ENCODE assay signal across 31 cellular contexts in genomic region chr6:4762294-4762693, GRCh38.
"Had no signal": no experiment of that assay in that cellular context is flagged by ENCODE, and none has a peak within 500 bp of the region (broad histone marks: within the 10 kb centered on the region; RNA-seq: fewer than 3 reads in every experiment).

No MANE protein-coding gene starts in this region.

- H3K27me3 ChIP-seq: ascending aorta, cardiac muscle cell had no signal

- H3K36me3 ChIP-seq: ascending aorta, cardiac muscle cell had no signal

- H3K4me3 ChIP-seq: ascending aorta, cardiac muscle cell had no signal

- H3K27ac ChIP-seq: ascending aorta, cardiac muscle cell, VCaP had no signal

- FAIRE-seq: bronchial epithelial cell, TTC549 had no signal

- H3K4me1 ChIP-seq: ascending aorta had no signal

- DNase-seq: activated B cell treated with CpG ODN at 0.5 μM for 24 hours; activated CD4-positive, alpha-beta memory T cell treated with anti-CD3 and anti-CD28 coated beads for 36 hours; activated CD4-positive, alpha-beta T cell treated with anti-CD3 and anti-CD28 coated beads for 4 hours; activated CD4-positive, alpha-beta T cell treated with anti-CD3 and anti-CD28 coated beads, Interleukin-2, amount 10 ng/mL, durations not matched to agents 24 days and 14 days; activated CD4-positive, alpha-beta T cell treated with anti-CD3 and anti-CD28 coated beads, Interleukin-2, amount 50 U/mL, for 1 hour; activated CD4-positive, alpha-beta T cell treated with anti-CD3 and anti-CD28 coated beads, Interleukin-2, amount 50 U/mL, for 4 hours; activated CD4-positive, CD25-positive, alpha-beta regulatory T cell treated with anti-CD3 and anti-CD28 coated beads, Interleukin-2, amount 50 U/mL, for 72 hours; activated CD8-positive, alpha-beta memory T cell treated with anti-CD3 and anti-CD28 coated beads, Interleukin-2, amount 50 U/mL, for 4 hours; activated CD8-positive, alpha-beta T cell treated with anti-CD3 and anti-CD28 coated beads for 36 hours; activated effector memory CD4-positive, alpha-beta T cell treated with anti-CD3 and anti-CD28 coated beads, Interleukin-2, amount 50 U/mL, for 16 hours; activated gamma-delta T cell treated with Interleukin-2 at 50 U/mL for 16 hours; activated naive CD4-positive, alpha-beta T cell treated with anti-CD3 and anti-CD28 coated beads, Interleukin-2, amount 10 ng/mL, durations not matched to agents 7 days and 5 days; activated naive CD4-positive, alpha-beta T cell treated with Interleukin-2 at 50 U/mL for 16 hours; activated naive CD8-positive, alpha-beta T cell treated with anti-CD3 and anti-CD28 coated beads, Interleukin-2, amount 10 ng/mL, durations not matched to agents 7 days and 5 days; activated naive CD8-positive, alpha-beta T cell treated with anti-CD3 and anti-CD28 coated beads, Interleukin-2, amount 50 U/mL, for 24 hours; activated T-cell treated with anti-CD3 and anti-CD28 coated beads for 4 hours; activated T-cell treated with anti-CD3 and anti-CD28 coated beads, Interleukin-2, amount 50 U/mL, for 1 hour; activated T-cell treated with anti-CD3 and anti-CD28 coated beads, Interleukin-2, amount 50 U/mL, for 4 hours; activated T-cell treated with anti-CD3 and anti-CD28 coated beads, Interleukin-2, amount 50 U/mL, for 72 hours; amygdala; anterior cingulate cortex; caudate nucleus; SW 1271; T-helper 1 cell; T-helper 2 cell; T-helper 9 cell had no signal
